18 cellular contexts compared by ENCODE assay signal in genomic region chr7:129807863-129808262, GRCh38.
DNase-seq lines count a peak whose midpoint lies in the region; ATAC-seq, FAIRE-seq and TF ChIP-seq lines count a peak whose summit lies in the region.
"Had no signal": no experiment of that assay in that cellular context is flagged by ENCODE, and none has a peak within 500 bp of the region (broad histone marks: within the 10 kb centered on the region; RNA-seq: fewer than 3 reads in every experiment).

No MANE protein-coding gene starts in this region.

- peaks cover 5% of the 10 kb centered on the region for H3K27me3 Mint-ChIP-seq in GM23338 (ENCODE audit: insufficient read depth, low read depth, poor library complexity)

- H3K9me3 ChIP-seq in A549 (no peaks in the 10 kb centered on the region), WERI-Rb-1 (ENCODE audit: severe bottlenecking) (no peaks in the 10 kb centered on the region), kidney (ENCODE audit: control insufficient read depth in 1 of 2, low read length in 2 of 2) (no peaks in the 10 kb centered on the region)
- H3K9me3 ChIP-seq: SJCRH30 had no signal

- no peak for TF ChIP-seq POLR2A in A549 (IDR thresholded peaks at IDR 0.05; ENCODE audit: low read length)

- DNase-seq in A549 (ENCODE audit: low read depth in 1 of 2, low spot score in 1 of 2) (peak in 1 of 2 experiments; percentile 46), GM23338 (ENCODE audit: low spot score) (peak; percentile 56), WERI-Rb-1 (no peak), kidney (peak; percentile 48), GM19239 (ENCODE audit: insufficient read length, low spot score) (no peak), medulla oblongata (ENCODE audit: extremely low spot score) (no peak)
- DNase-seq: COR-L47; EL; GOT3; HFFc6; KG1; NCI-H1048; NCI-H2081 treated with DMSO at 0.1 percent for 48 hours; NCI-H226; NCI-H526 treated with DMSO at 0.1 percent for 48 hours; NK-92 treated with Interleukin-12 subunit alpha and Interleukin-12 subunit beta, amount 100 ng/mL, for 24 hours; SJCRH30 had no signal

- H3K9ac ChIP-seq in kidney (ENCODE audit: low read length in 2 of 2), result no peak overlapping the region

- CTCF ChIA-PET in A549 (lab: Yijun Ruan, JAX), result interaction anchor here (1.3 to 1.4 kb wide), 3 partner anchors 12 to 17 kb away, joined by 3 to 7 read pairs (median 3); no protein-coding TSS in a partner anchor

- 0 out of 2 replicates have a peak, but pooled peaks cover under 1% of the 10 kb centered on the region for H3F3A ChIP-seq in GM23338 (replicated peaks; ENCODE audit: low read depth)

- H3K9me3 Mint-ChIP-seq in GM23338, result no peaks in the 10 kb centered on the region
- H3K9me3 Mint-ChIP-seq: HFFc6 had no signal

- H3K36me3 Mint-ChIP-seq in GM23338 (ENCODE audit: low read depth), result no peaks in the 10 kb centered on the region

- H3K27ac Mint-ChIP-seq in GM23338, result no peak overlapping the region
- H3K27ac Mint-ChIP-seq: HFFc6 had no signal

- no peak overlapping the region for H3K4me3 ChIP-seq in A549
- H3K4me3 ChIP-seq in GM23338, result no peak overlapping the region
- H3K4me3 ChIP-seq in WERI-Rb-1 (ENCODE audit: low read depth, low read length), result no peak overlapping the region
- H3K4me3 ChIP-seq in kidney (ENCODE audit: low read length in 2 of 2), result no peak overlapping the region
- H3K4me3 ChIP-seq: SJCRH30 had no signal

- no peaks in the 10 kb centered on the region for H3K36me3 ChIP-seq in GM23338 (ENCODE audit: insufficient read depth)
- no peaks in the 10 kb centered on the region for H3K36me3 ChIP-seq in WERI-Rb-1
- no peaks in the 10 kb centered on the region for H3K36me3 ChIP-seq in kidney (ENCODE audit: control insufficient read depth in 1 of 2, insufficient read depth in 2 of 2, low read length in 2 of 2)
- H3K36me3 ChIP-seq: SJCRH30 had no signal

- no peaks in the 10 kb centered on the region; the same call in 1 of the 2 replicates for H4K20me1 ChIP-seq in GM23338 (replicated peaks; ENCODE audit: insufficient read depth)

- no peaks in the 10 kb centered on the region for H3K27me3 ChIP-seq in GM23338 (ENCODE audit: insufficient read depth)
- H3K27me3 ChIP-seq in WERI-Rb-1 (ENCODE audit: insufficient read depth, low read depth, severe bottlenecking), result no peaks in the 10 kb centered on the region
- H3K27me3 ChIP-seq: SJCRH30 had no signal

- H3K4me3 Mint-ChIP-seq in GM23338, result no peak overlapping the region
- H3K4me3 Mint-ChIP-seq: HFFc6 had no signal

- intact Hi-C loops in kidney (cut with DNase I), result no loop called here

- 83% methylated on average over 3 of the region's 3 CpGs for WGBS in A549 (ENCODE audit: missing lambda C conversion rate)

- TF ChIP-seq EP300 in A549 (IDR thresholded peaks at IDR 0.05), result no peak

- no peaks in the 10 kb centered on the region for H3K79me2 ChIP-seq in GM23338 (replicated peaks; ENCODE audit: insufficient read depth)

- no peak for TF ChIP-seq CTCF in A549 (IDR thresholded peaks at IDR 0.05)
- peak in 1 of 2 experiments; percentile 63; a peak in 2 of 4 replicates for TF ChIP-seq CTCF in GM23338 (conservative IDR thresholded peaks at IDR 0.05; ENCODE audit: low read depth in 2 of 2)
- peak; percentile 37 for TF ChIP-seq CTCF in WERI-Rb-1 (IDR thresholded peaks at IDR 0.05; ENCODE audit: low read depth, low read length)
- no peak for TF ChIP-seq CTCF in kidney (IDR thresholded peaks at IDR 0.05; ENCODE audit: borderline replicate concordance, extremely low read depth, insufficient read depth)

- POLR2A ChIA-PET in A549 (lab: Yijun Ruan, JAX), result interaction anchor here (0.6 kb wide), 1 partner anchor 18 kb away, joined by 3 read pairs; no protein-coding TSS in a partner anchor

- no peaks in the 10 kb centered on the region for H3K9me2 ChIP-seq in GM23338 (ENCODE audit: insufficient read depth)

- H3K27ac ChIP-seq in A549, result no peak overlapping the region
- no peak overlapping the region for H3K27ac ChIP-seq in GM23338 (ENCODE audit: low read depth)
- no peak overlapping the region for H3K27ac ChIP-seq in WERI-Rb-1
- H3K27ac ChIP-seq in kidney (ENCODE audit: low read depth in 2 of 2, low read length in 2 of 2), result no peak overlapping the region
- H3K27ac ChIP-seq: SJCRH30 had no signal

- FAIRE-seq in A549 (lab: Jason Lieb, UNC) (no peak), kidney (lab: Jason Lieb, UNC) (no peak), GM19239 (lab: Jason Lieb, UNC) (no peak)

- no peak overlapping the region for H3K4me2 ChIP-seq in A549
- H3K4me2 ChIP-seq in GM23338, result no peak overlapping the region

- H3K4me1 Mint-ChIP-seq in GM23338, result peaks cover 14% of the 10 kb centered on the region

- TF ChIP-seq RAD21 in A549 (conservative IDR thresholded peaks at IDR 0.05 in 1 of 2, IDR thresholded peaks at IDR 0.05 in 1 of 2), result no peak

- ATAC-seq in A549 (peak; percentile 65 to 71; a peak in 4 of 6 replicates), GM23338 (peak; percentile 69), HG03469 (IDR thresholded peaks at IDR 0.05; ENCODE audit: unreplicated experiment) (no peak)

- H3K4me1 ChIP-seq in A549 (no peaks in the 10 kb centered on the region), GM23338 (ENCODE audit: insufficient read depth) (peaks cover 5% of the 10 kb centered on the region; the same call in 1 of the 2 replicates), kidney (ENCODE audit: control insufficient read depth in 1 of 2, insufficient read depth in 1 of 2, low read depth in 1 of 2, low read length in 2 of 2) (no peaks in the 10 kb centered on the region)
- H3K4me1 ChIP-seq: SJCRH30 had no signal

- H2AFZ ChIP-seq in GM23338, result no peak overlapping the region

TF ChIP-seq in A549, 52 proteins besides CTCF, POLR2A, EP300 and RAD21:
- TF ChIP-seq TFCP2L1 (CRISPR knock-in tag; IDR thresholded peaks at IDR 0.05) (no peak), CHD4 (IDR thresholded peaks at IDR 0.05; ENCODE audit: borderline replicate concordance) (no peak), HOXB13 (CRISPR knock-in tag; IDR thresholded peaks at IDR 0.05; ENCODE audit: low read depth) (no peak), POLR2AphosphoS2 (conservative IDR thresholded peaks at IDR 0.05; ENCODE audit: low read length) (no peak), KDM1A (IDR thresholded peaks at IDR 0.05; ENCODE audit: low read depth) (no peak), MAFK (IDR thresholded peaks at IDR 0.05; ENCODE audit: partially characterized antibody) (no peak), RFX5 (IDR thresholded peaks at IDR 0.05) (no peak), TP53 (CRISPR knock-in tag; IDR thresholded peaks at IDR 0.05) (no peak), FOSB (CRISPR knock-in tag; IDR thresholded peaks at IDR 0.05) (no peak), NPAS2 (CRISPR knock-in tag; IDR thresholded peaks at IDR 0.05; ENCODE audit: borderline replicate concordance) (no peak), EHMT2 (IDR thresholded peaks at IDR 0.05; ENCODE audit: low read depth) (no peak), HDAC2 (IDR thresholded peaks at IDR 0.05) (no peak), ESRRA (IDR thresholded peaks at IDR 0.05; ENCODE audit: borderline replicate concordance, low read length) (no peak), RCOR1 (IDR thresholded peaks at IDR 0.05; ENCODE audit: low read depth, low read length) (no peak), GATA3 (IDR thresholded peaks at IDR 0.05; ENCODE audit: borderline replicate concordance) (no peak), ZFP36 (IDR thresholded peaks at IDR 0.05; ENCODE audit: borderline replicate concordance, partially characterized antibody) (no peak), EHF (CRISPR knock-in tag; IDR thresholded peaks at IDR 0.05) (no peak), HOXA7 (CRISPR knock-in tag; IDR thresholded peaks at IDR 0.05) (no peak)

TF ChIP-seq in GM23338, 12 proteins besides CTCF, POLR2A, EP300 and RAD21 (continues in another document):
- TF ChIP-seq ETS1 (IDR thresholded peaks at IDR 0.05), result no peak

Comparison
In these comparisons a context has a peak if more than half of its experiments do, and no peak if none do; other contexts are left out.
1. DNase-seq: peak in GM23338 (single experiment) and kidney (single experiment); none in WERI-Rb-1 (single experiment), GM19239 (single experiment) and medulla oblongata (single experiment).